8 cellular contexts compared by ENCODE assay signal in genomic region chr6:3176562-3177355, GRCh38. TPM values are rescaled to one million over a fixed set of nuclear protein-coding genes. Genes with fewer than 3 reads are reported as not detected.
DNase-seq lines count a peak whose midpoint lies in the region; ATAC-seq and TF ChIP-seq lines count a peak whose summit lies in the region.

No MANE protein-coding gene starts in this region.

- no peak overlapping the region for H3K27ac Mint-ChIP-seq in activated CD8-positive, alpha-beta memory T cell treated with anti-CD3 and anti-CD28 coated beads, Interleukin-2, amount 10 ng/mL, durations not matched to agents 7 days and 5 days

- H3K4me3 Mint-ChIP-seq in activated CD8-positive, alpha-beta memory T cell treated with anti-CD3 and anti-CD28 coated beads, Interleukin-2, amount 10 ng/mL, durations not matched to agents 7 days and 5 days: no peak overlapping the region

- no peak overlapping the region for H3K4me3 ChIP-seq in epithelial cell of esophagus (ENCODE audit: low read length)

- H3K36me3 Mint-ChIP-seq in activated CD8-positive, alpha-beta memory T cell treated with anti-CD3 and anti-CD28 coated beads, Interleukin-2, amount 10 ng/mL, durations not matched to agents 7 days and 5 days: no peaks in the 10 kb centered on the region

- H3K9me3 Mint-ChIP-seq in activated CD8-positive, alpha-beta memory T cell treated with anti-CD3 and anti-CD28 coated beads, Interleukin-2, amount 10 ng/mL, durations not matched to agents 7 days and 5 days (ENCODE audit: low read depth): no peaks in the 10 kb centered on the region

- peaks cover 14% of the 10 kb centered on the region for H3K27me3 Mint-ChIP-seq in activated CD8-positive, alpha-beta memory T cell treated with anti-CD3 and anti-CD28 coated beads, Interleukin-2, amount 10 ng/mL, durations not matched to agents 7 days and 5 days

- peak; percentile 85 for ATAC-seq in activated CD8-positive, alpha-beta memory T cell treated with anti-CD3 and anti-CD28 coated beads, Interleukin-2, amount 10 ng/mL, durations not matched to agents 7 days and 5 days
- no peak for ATAC-seq in HG03159 (IDR thresholded peaks at IDR 0.05; ENCODE audit: unreplicated experiment)

- in situ Hi-C loops in SK-MEL-5 (cut with HindIII; ENCODE audit: low pct_unique_long_range_greater_than_20kb, low sequenced_read_pairs): no loop called here

- peaks cover 8% of the 10 kb centered on the region for H3K4me1 Mint-ChIP-seq in activated CD8-positive, alpha-beta memory T cell treated with anti-CD3 and anti-CD28 coated beads, Interleukin-2, amount 10 ng/mL, durations not matched to agents 7 days and 5 days

- CTCF ChIA-PET in activated CD8-positive, alpha-beta memory T cell treated with anti-CD3 and anti-CD28 coated beads, Interleukin-2, amount 10 ng/mL, durations not matched to agents 7 days and 5 days (lab: Charles Lee): interaction anchor here (0.5 to 1.0 kb wide), 2 partner anchors 20 to 50 kb away, joined by 3 read pairs; partner anchors contain the start of gene TUBB2A

- DNase-seq in activated CD8-positive, alpha-beta memory T cell treated with anti-CD3 and anti-CD28 coated beads, Interleukin-2, amount 10 ng/mL, durations not matched to agents 7 days and 5 days: peak; percentile 73
- no peak for DNase-seq in activated CD8-positive, alpha-beta memory T cell treated with anti-CD3 and anti-CD28 coated beads for 24 hours
- peak; percentile 76 for DNase-seq in SK-MEL-5 (ENCODE audit: low read depth, low spot score)
- DNase-seq in epithelial cell of esophagus (ENCODE audit: low read depth): peak; percentile 93
- peak; percentile 61 for DNase-seq in stimulated activated CD4-positive, alpha-beta T cell treated with anti-CD3 and anti-CD28 coated beads, Interleukin-15, amount 100 ng/mL, for 24 hours
- DNase-seq in NCI-H1092 (lab: John Stamatoyannopoulos, UW): no peak
- no peak for DNase-seq in middle frontal gyrus (ENCODE audit: extremely low spot score, low spot score)

- no peak for TF ChIP-seq CTCF in epithelial cell of esophagus (IDR thresholded peaks at IDR 0.05; ENCODE audit: insufficient read depth, low read depth, low read length, missing control alignments)

RNA-seq across cellular contexts. Expression of gene TUBB2A, which starts 19.4 kb away (rescaled TPM):
- 1 to 10 TPM; 1.3 to 2.0 TPM for total RNA-seq in activated CD8-positive, alpha-beta memory T cell treated with anti-CD3 and anti-CD28 coated beads, Interleukin-2, amount 10 ng/mL, durations not matched to agents 7 days and 5 days
- 118 and 127 TPM in 2 replicates for total RNA-seq in SK-MEL-5 (2014; rRNA removed; shearing (Covaris generic))
- 197 and 208 TPM in 2 replicates for polyA plus RNA-seq in SK-MEL-5 (2015; cell fraction: cytosol; rRNA removed)
- polyA plus RNA-seq in SK-MEL-5 (2015; cell fraction: nucleus; rRNA removed): 98.1 and 104 TPM in 2 replicates

RNA-seq across cellular contexts. Expression of gene TUBB2B, which starts 50.7 kb away (rescaled TPM):
- not detected for total RNA-seq in activated CD8-positive, alpha-beta memory T cell treated with anti-CD3 and anti-CD28 coated beads, Interleukin-2, amount 10 ng/mL, durations not matched to agents 7 days and 5 days
- total RNA-seq in SK-MEL-5 (2014; rRNA removed; shearing (Covaris generic)): 26.6 and 28.6 TPM in 2 replicates
- polyA plus RNA-seq in SK-MEL-5 (2015; cell fraction: cytosol; rRNA removed): 26.6 and 30.8 TPM in 2 replicates
- 11.0 and 11.6 TPM in 2 replicates for polyA plus RNA-seq in SK-MEL-5 (2015; cell fraction: nucleus; rRNA removed)

RNA-seq across cellular contexts. Expression of gene BPHL, which starts 58.2 kb away (rescaled TPM):
- total RNA-seq in activated CD8-positive, alpha-beta memory T cell treated with anti-CD3 and anti-CD28 coated beads, Interleukin-2, amount 10 ng/mL, durations not matched to agents 7 days and 5 days: 1 to 10 TPM; 5.3 to 9.2 TPM
- 66.6 and 75.5 TPM in 2 replicates for total RNA-seq in SK-MEL-5 (2014; rRNA removed; shearing (Covaris generic))
- polyA plus RNA-seq in SK-MEL-5 (2015; cell fraction: cytosol; rRNA removed): 43.4 and 50.2 TPM in 2 replicates
- 100 and 127 TPM in 2 replicates for polyA plus RNA-seq in SK-MEL-5 (2015; cell fraction: nucleus; rRNA removed)

Comparison
In these comparisons a context has a peak if more than half of its experiments do, and no peak if none do; other contexts are left out.
1. DNase-seq: peak in activated CD8-positive, alpha-beta memory T cell treated with anti-CD3 and anti-CD28 coated beads, Interleukin-2, amount 10 ng/mL, durations not matched to agents 7 days and 5 days (single experiment), SK-MEL-5 (single experiment), epithelial cell of esophagus (single experiment) and stimulated activated CD4-positive, alpha-beta T cell treated with anti-CD3 and anti-CD28 coated beads, Interleukin-15, amount 100 ng/mL, for 24 hours (single experiment); none in activated CD8-positive, alpha-beta memory T cell treated with anti-CD3 and anti-CD28 coated beads for 24 hours (single experiment), NCI-H1092 (single experiment) and middle frontal gyrus (single experiment).
2. RNA of gene TUBB2A, which starts 19.4 kb away (total RNA-seq): 118 to 127 TPM in SK-MEL-5; 1.3 to 2.0 TPM in activated CD8-positive, alpha-beta memory T cell treated with anti-CD3 and anti-CD28 coated beads, Interleukin-2, amount 10 ng/mL, durations not matched to agents 7 days and 5 days; every median in the first group is over 10 times any median in the second.
3. RNA of gene TUBB2B, which starts 50.7 kb away (total RNA-seq): 26.6 to 28.6 TPM in SK-MEL-5; not detected in activated CD8-positive, alpha-beta memory T cell treated with anti-CD3 and anti-CD28 coated beads, Interleukin-2, amount 10 ng/mL, durations not matched to agents 7 days and 5 days; every median in the first group is over 10 times any median in the second.